ENCODE assay signal across 2 cellular contexts in the genomic region with DNA sequence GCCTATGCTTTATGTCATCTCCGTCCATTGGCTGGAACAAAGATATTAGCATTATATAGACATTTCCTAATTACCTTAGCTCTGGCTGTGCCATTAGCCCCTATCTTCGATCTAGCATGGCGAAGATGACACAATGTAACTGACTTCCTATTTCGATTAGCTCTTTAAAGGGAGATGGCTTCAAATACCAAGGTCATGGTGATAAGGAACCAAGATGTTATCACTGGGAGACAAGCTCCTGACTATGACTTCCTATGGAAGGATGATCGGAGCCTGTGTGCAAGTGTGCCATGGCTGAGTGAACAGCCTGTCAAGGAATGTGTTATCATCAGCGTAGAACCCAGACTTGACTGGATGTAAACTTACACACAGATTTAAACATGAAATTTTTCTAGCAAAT.
A peak's percentile ranks its signal among the peaks of the same experiment; 100 is the strongest.
TF ChIP-seq lines count a peak whose summit lies in the region.

No MANE protein-coding gene starts in this region.

TF ChIP-seq in IMR-90, 13 proteins besides CTCF, POLR2A, EP300 and RAD21:
- TF ChIP-seq CHD1 (IDR thresholded peaks at IDR 0.05; ENCODE audit: low read depth, low read length) (no peak), RFX5 (IDR thresholded peaks at IDR 0.05; ENCODE audit: low read depth, low read length) (no peak), SMC3 (IDR thresholded peaks at IDR 0.05; ENCODE audit: low read depth, low read length) (no peak), NFE2L2 (IDR thresholded peaks at IDR 0.05; ENCODE audit: low read depth, low read length) (no peak), FOS (IDR thresholded peaks at IDR 0.05; ENCODE audit: low read depth, low read length) (no peak), MXI1 (IDR thresholded peaks at IDR 0.05; ENCODE audit: borderline replicate concordance, low read depth, low read length) (no peak), RCOR1 (IDR thresholded peaks at IDR 0.05; ENCODE audit: insufficient replicate concordance, low read length) (no peak), MAFK (IDR thresholded peaks at IDR 0.05; ENCODE audit: low read depth, low read length) (no peak), CEBPB (IDR thresholded peaks at IDR 0.05; ENCODE audit: low read depth, low read length) (no peak), MAZ (IDR thresholded peaks at IDR 0.05; ENCODE audit: borderline replicate concordance, low read depth, low read length) (no peak), BHLHE40 (IDR thresholded peaks at IDR 0.05; ENCODE audit: low read depth, low read length) (no peak)
- TF ChIP-seq, protein P1, sequence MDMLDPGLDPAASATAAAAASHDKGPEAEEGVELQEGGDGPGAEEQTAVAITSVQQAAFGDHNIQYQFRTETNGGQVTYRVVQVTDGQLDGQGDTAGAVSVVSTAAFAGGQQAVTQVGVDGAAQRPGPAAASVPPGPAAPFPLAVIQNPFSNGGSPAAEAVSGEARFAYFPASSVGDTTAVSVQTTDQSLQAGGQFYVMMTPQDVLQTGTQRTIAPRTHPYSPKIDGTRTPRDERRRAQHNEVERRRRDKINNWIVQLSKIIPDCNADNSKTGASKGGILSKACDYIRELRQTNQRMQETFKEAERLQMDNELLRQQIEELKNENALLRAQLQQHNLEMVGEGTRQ (IDR thresholded peaks at IDR 0.05; ENCODE audit: low read depth, low read length): no peak
- TF ChIP-seq, protein P2, sequence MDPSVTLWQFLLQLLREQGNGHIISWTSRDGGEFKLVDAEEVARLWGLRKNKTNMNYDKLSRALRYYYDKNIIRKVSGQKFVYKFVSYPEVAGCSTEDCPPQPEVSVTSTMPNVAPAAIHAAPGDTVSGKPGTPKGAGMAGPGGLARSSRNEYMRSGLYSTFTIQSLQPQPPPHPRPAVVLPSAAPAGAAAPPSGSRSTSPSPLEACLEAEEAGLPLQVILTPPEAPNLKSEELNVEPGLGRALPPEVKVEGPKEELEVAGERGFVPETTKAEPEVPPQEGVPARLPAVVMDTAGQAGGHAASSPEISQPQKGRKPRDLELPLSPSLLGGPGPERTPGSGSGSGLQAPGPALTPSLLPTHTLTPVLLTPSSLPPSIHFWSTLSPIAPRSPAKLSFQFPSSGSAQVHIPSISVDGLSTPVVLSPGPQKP (IDR thresholded peaks at IDR 0.05; ENCODE audit: borderline replicate concordance, low read depth, low read length): no peak
TF ChIP-seq in IMR-90: peak in this region for 0.

TF ChIP-seq in SK-N-SH, 30 proteins besides CTCF, POLR2A, EP300 and RAD21:
- TF ChIP-seq CHD2 (IDR thresholded peaks at IDR 0.05; ENCODE audit: low read length, partially characterized antibody): peak; percentile 14
- TF ChIP-seq GATA2 (CRISPR knock-in tag; IDR thresholded peaks at IDR 0.05): 0 out of 2 replicates have a peak, but pooled peaks have one; percentile 19
- TF ChIP-seq NRF1 (IDR thresholded peaks at IDR 0.05; ENCODE audit: low read depth, low read length): no peak
- TF ChIP-seq, protein P3, sequence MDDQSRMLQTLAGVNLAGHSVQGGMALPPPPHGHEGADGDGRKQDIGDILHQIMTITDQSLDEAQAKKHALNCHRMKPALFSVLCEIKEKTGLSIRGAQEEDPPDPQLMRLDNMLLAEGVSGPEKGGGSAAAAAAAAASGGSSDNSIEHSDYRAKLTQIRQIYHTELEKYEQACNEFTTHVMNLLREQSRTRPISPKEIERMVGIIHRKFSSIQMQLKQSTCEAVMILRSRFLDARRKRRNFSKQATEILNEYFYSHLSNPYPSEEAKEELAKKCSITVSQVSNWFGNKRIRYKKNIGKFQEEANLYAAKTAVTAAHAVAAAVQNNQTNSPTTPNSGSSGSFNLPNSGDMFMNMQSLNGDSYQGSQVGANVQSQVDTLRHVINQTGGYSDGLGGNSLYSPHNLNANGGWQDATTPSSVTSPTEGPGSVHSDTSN (IDR thresholded peaks at IDR 0.05): no peak
